Comparison of ENCODE assay signal across 10 cellular contexts in genomic region chr21:15437873-15438272, GRCh38.
DNase-seq lines count a peak whose midpoint lies in the region; ATAC-seq and TF ChIP-seq lines count a peak whose summit lies in the region.
"Had no signal": no experiment of that assay in that cellular context is flagged by ENCODE, and none has a peak within 500 bp of the region (broad histone marks: within the 10 kb centered on the region; RNA-seq: fewer than 3 reads in every experiment).

No MANE protein-coding gene starts in this region.

- H3K27ac Mint-ChIP-seq in activated CD4-positive, alpha-beta T cell treated with anti-CD3 and anti-CD28 coated beads, Interleukin-2, amount 10 ng/mL, durations not matched to agents 24 days and 14 days = no peak overlapping the region
- H3K27ac Mint-ChIP-seq: memory B cell had no signal

- no peaks in the 10 kb centered on the region for H3K9me3 ChIP-seq in colonic mucosa

- no peaks in the 10 kb centered on the region for H3K36me3 Mint-ChIP-seq in activated CD4-positive, alpha-beta T cell treated with anti-CD3 and anti-CD28 coated beads, Interleukin-2, amount 10 ng/mL, durations not matched to agents 24 days and 14 days (ENCODE audit: low read depth)
- H3K36me3 Mint-ChIP-seq: memory B cell had no signal

- peak; percentile 87 for ATAC-seq in HG02852 (IDR thresholded peaks at IDR 0.05; ENCODE audit: unreplicated experiment)

- H3K27ac ChIP-seq in colonic mucosa = no peak overlapping the region

- intact Hi-C loops in activated CD4-positive, alpha-beta T cell treated with anti-CD3 and anti-CD28 coated beads, Interleukin-2, amount 10 ng/mL, durations not matched to agents 24 days and 14 days (cut with micrococcal nuclease) = loop anchor here (1.0 to 5.0 kb wide), 5 partner anchors 16 to 1056 kb away; partner anchors contain the start of gene HSPA13
- intact Hi-C loops in colonic mucosa (cut with DNase I) = no loop called here

- H3K4me1 ChIP-seq in colonic mucosa = no peaks in the 10 kb centered on the region

- H3K9ac ChIP-seq in colonic mucosa (ENCODE audit: low read depth in 2 of 2, low read length in 2 of 2) = no peak overlapping the region

- H3K27me3 Mint-ChIP-seq in activated CD4-positive, alpha-beta T cell treated with anti-CD3 and anti-CD28 coated beads, Interleukin-2, amount 10 ng/mL, durations not matched to agents 24 days and 14 days = no peaks in the 10 kb centered on the region

- H3K4me1 Mint-ChIP-seq in activated CD4-positive, alpha-beta T cell treated with anti-CD3 and anti-CD28 coated beads, Interleukin-2, amount 10 ng/mL, durations not matched to agents 24 days and 14 days = peaks cover 7% of the 10 kb centered on the region
- H3K4me1 Mint-ChIP-seq: memory B cell had no signal

- H3K27me3 ChIP-seq in colonic mucosa = no peaks in the 10 kb centered on the region

- in situ Hi-C loops in G401 (cut with HindIII; ENCODE audit: low sequenced_read_pairs) = no loop called here

- H3K4me3 ChIP-seq in skeletal muscle cell (ENCODE audit: low read depth, low read length) (no peak overlapping the region), colonic mucosa (no peak overlapping the region)

- no peaks in the 10 kb centered on the region for H3K9me3 Mint-ChIP-seq in activated CD4-positive, alpha-beta T cell treated with anti-CD3 and anti-CD28 coated beads, Interleukin-2, amount 10 ng/mL, durations not matched to agents 24 days and 14 days
- H3K9me3 Mint-ChIP-seq: memory B cell had no signal

- peak; percentile 58 for DNase-seq in activated CD4-positive, alpha-beta T cell treated with anti-CD3 and anti-CD28 coated beads, Interleukin-2, amount 10 ng/mL, durations not matched to agents 24 days and 14 days
- DNase-seq in activated CD4-positive, alpha-beta T cell treated with anti-CD3 and anti-CD28 coated beads, Interleukin-2, amount 50 U/mL, for 4 hours = no peak
- DNase-seq in OCI-M1 (lab: John Stamatoyannopoulos, UW) (peak; percentile 46), skeletal muscle cell (ENCODE audit: low read depth) (peak; percentile 77), colonic mucosa (no peak), G401 (ENCODE audit: low spot score) (no peak)
- no peak for DNase-seq in activated CD8-positive, alpha-beta memory T cell treated with anti-CD3 and anti-CD28 coated beads, Interleukin-2, amount 50 U/mL, for 48 hours
- DNase-seq: ACHN had no signal

- no peak overlapping the region for H3K4me3 Mint-ChIP-seq in activated CD4-positive, alpha-beta T cell treated with anti-CD3 and anti-CD28 coated beads, Interleukin-2, amount 10 ng/mL, durations not matched to agents 24 days and 14 days
- H3K4me3 Mint-ChIP-seq: memory B cell had no signal

- H3K36me3 ChIP-seq in colonic mucosa = no peaks in the 10 kb centered on the region

- no peak for TF ChIP-seq CTCF in colonic mucosa (IDR thresholded peaks at IDR 0.05)

Comparison
In these comparisons a context has a peak if more than half of its experiments do, and no peak if none do; other contexts are left out.
1. DNase-seq: peak in activated CD4-positive, alpha-beta T cell treated with anti-CD3 and anti-CD28 coated beads, Interleukin-2, amount 10 ng/mL, durations not matched to agents 24 days and 14 days (single experiment), OCI-M1 (single experiment) and skeletal muscle cell (single experiment); none in activated CD4-positive, alpha-beta T cell treated with anti-CD3 and anti-CD28 coated beads, Interleukin-2, amount 50 U/mL, for 4 hours (0 of 2), colonic mucosa (single experiment), activated CD8-positive, alpha-beta memory T cell treated with anti-CD3 and anti-CD28 coated beads, Interleukin-2, amount 50 U/mL, for 48 hours (single experiment) and G401 (single experiment).